In genomic region chr14:50768220-50768619, GRCh38 we compare ENCODE assay signal across 17 cellular contexts.
DNase-seq lines count a peak whose midpoint lies in the region; ATAC-seq and TF ChIP-seq lines count a peak whose summit lies in the region.
"Had no signal": no experiment of that assay in that cellular context is flagged by ENCODE, and none has a peak within 500 bp of the region (broad histone marks: within the 10 kb centered on the region; RNA-seq: fewer than 3 reads in every experiment).

No MANE protein-coding gene starts in this region.

- intact Hi-C loops in CD4-positive, alpha-beta T cell (cut with DNase I, micrococcal nuclease) = no loop called here

- H3K27me3 ChIP-seq in CD4-positive, alpha-beta T cell (ENCODE audit: control insufficient read depth, insufficient read depth, low read length) = no peaks in the 10 kb centered on the region
- no peaks in the 10 kb centered on the region for H3K27me3 ChIP-seq in osteoblast (ENCODE audit: insufficient read depth, low read length)
- H3K27me3 ChIP-seq: esophagus muscularis mucosa, MG63, neural progenitor cell had no signal

- DNase-seq in CD4-positive, alpha-beta T cell = no peak
- DNase-seq in coronary artery (ENCODE audit: low spot score) (no peak), osteoblast (ENCODE audit: insufficient read length, low spot score, missing footprints) (no peak), NCI-H1105 treated with DMSO at 0.1 percent for 48 hours (lab: John Stamatoyannopoulos, UW) (no peak), NCI-H1417 treated with DMSO at 0.1 percent for 48 hours (lab: John Stamatoyannopoulos, UW) (no peak), SIG-M5 (lab: John Stamatoyannopoulos, UW) (no peak)
- DNase-seq in stimulated activated CD4-positive, alpha-beta T cell treated with anti-CD3 and anti-CD28 coated beads, Interleukin-1b, Interleukin-23, amount 100 ng/mL, for 48 hours = no peak
- DNase-seq: activated CD4-positive, CD25-positive, alpha-beta regulatory T cell treated with anti-CD3 and anti-CD28 coated beads, Interleukin-2, amount 50 U/mL, for 72 hours; activated gamma-delta T cell; left cardiac atrium; MG63; NCI-H1694; NK-92 treated with Interleukin-12 subunit alpha and Interleukin-12 subunit beta, amount 100 ng/mL, for 24 hours had no signal

- H3K4me3 ChIP-seq in coronary artery (no peak overlapping the region), osteoblast (ENCODE audit: insufficient read depth, low read length) (no peak overlapping the region)
- H3K4me3 ChIP-seq: esophagus muscularis mucosa, MG63, neural progenitor cell had no signal

- no peaks in the 10 kb centered on the region for H3K79me2 ChIP-seq in osteoblast (ENCODE audit: insufficient read depth, low read length)

- H3K27ac Mint-ChIP-seq in CD4-positive, alpha-beta T cell = peak overlapping the region; percentile 5
- H3K27ac Mint-ChIP-seq: neural progenitor cell had no signal

- H2AFZ ChIP-seq in osteoblast (ENCODE audit: low read length) = no peak overlapping the region
- H2AFZ ChIP-seq: neural progenitor cell had no signal

- no peaks in the 10 kb centered on the region for H3K9me3 ChIP-seq in CD4-positive, alpha-beta T cell (ENCODE audit: control insufficient read depth, low read length)
- H3K9me3 ChIP-seq in osteoblast (ENCODE audit: low read depth, low read length) = no peaks in the 10 kb centered on the region
- H3K9me3 ChIP-seq: esophagus muscularis mucosa, MG63 had no signal

- H3K4me1 ChIP-seq in osteoblast (ENCODE audit: insufficient read depth, low read length) = peaks cover 54% of the 10 kb centered on the region
- H3K4me1 ChIP-seq: esophagus muscularis mucosa, neural progenitor cell had no signal

- TF ChIP-seq CTCF in CD4-positive, alpha-beta T cell (IDR thresholded peaks at IDR 0.05) = no peak
- TF ChIP-seq CTCF in VCaP (conservative IDR thresholded peaks at IDR 0.05) (no peak), coronary artery (IDR thresholded peaks at IDR 0.05) (no peak), osteoblast (IDR thresholded peaks at IDR 0.05; ENCODE audit: extremely low read depth, low read depth, low read length) (no peak)

- H3K27me3 Mint-ChIP-seq in CD4-positive, alpha-beta T cell = no peaks in the 10 kb centered on the region

- H3K4me1 Mint-ChIP-seq in CD4-positive, alpha-beta T cell (ENCODE audit: low read depth) = no peaks in the 10 kb centered on the region
- H3K4me1 Mint-ChIP-seq: neural progenitor cell had no signal

- peaks cover 97% of the 10 kb centered on the region for H3K36me3 Mint-ChIP-seq in CD4-positive, alpha-beta T cell (ENCODE audit: low read depth)

- H3K36me3 ChIP-seq in osteoblast (ENCODE audit: insufficient read depth, low read length) = peaks cover 19% of the 10 kb centered on the region
- H3K36me3 ChIP-seq: MG63 had no signal

- peak overlapping the region; percentile 10 for H3K4me2 ChIP-seq in osteoblast (ENCODE audit: insufficient read depth, low read length)
- H3K4me2 ChIP-seq: neural progenitor cell had no signal

- no peaks in the 10 kb centered on the region for H3K9me3 Mint-ChIP-seq in CD4-positive, alpha-beta T cell
- H3K9me3 Mint-ChIP-seq: neural progenitor cell had no signal

- ATAC-seq in CD4-positive, alpha-beta T cell (ENCODE audit: poor library complexity) = no peak
- ATAC-seq: HCT116 had no signal

- no peak overlapping the region for H3K4me3 Mint-ChIP-seq in CD4-positive, alpha-beta T cell
- H3K4me3 Mint-ChIP-seq: neural progenitor cell had no signal

- POLR2A ChIA-PET in CD4-positive, alpha-beta T cell (lab: Charles Lee) = no interaction called here

- no peak overlapping the region for H3K27ac ChIP-seq in CD4-positive, alpha-beta T cell (ENCODE audit: low read depth, low read length)
- H3K27ac ChIP-seq in VCaP (peak overlapping the region; percentile 99), coronary artery (peak overlapping the region; percentile 71 to 82), osteoblast (ENCODE audit: low read depth, low read length) (peak overlapping the region; percentile 72)
- H3K27ac ChIP-seq: esophagus muscularis mucosa, neural progenitor cell had no signal

- CTCF ChIA-PET in CD4-positive, alpha-beta T cell (lab: Charles Lee) = interaction anchor here (1.2 kb wide), 2 partner anchors 9 to 24 kb away, joined by 3 read pairs; no protein-coding TSS in a partner anchor

- no peaks in the 10 kb centered on the region for H4K20me1 ChIP-seq in osteoblast (ENCODE audit: insufficient read depth, low read length)
